15 cellular contexts compared by ENCODE assay signal in genomic region chr6:119495230-119495683, GRCh38.
DNase-seq lines count a peak whose midpoint lies in the region; ATAC-seq and TF ChIP-seq lines count a peak whose summit lies in the region.
"Had no signal": no experiment of that assay in that cellular context is flagged by ENCODE, and none has a peak within 500 bp of the region (broad histone marks: within the 10 kb centered on the region; RNA-seq: fewer than 3 reads in every experiment).

No MANE protein-coding gene starts in this region.

- no peak overlapping the region for H3K4me3 ChIP-seq in OCI-LY7 (ENCODE audit: low read depth, low read length, poor library complexity, severe bottlenecking)
- H3K4me3 ChIP-seq in right cardiac atrium (ENCODE audit: low read length): no peak overlapping the region
- no peak overlapping the region for H3K4me3 ChIP-seq in spleen
- H3K4me3 ChIP-seq: BLaER1 treated with 17β-estradiol and CSF1 and Interleukin-3, amounts not matched to agents 10 nM and 100 nM had no signal

- H3K9me3 Mint-ChIP-seq in natural killer cell treated with Interleukin-12 subunit alpha and Interleukin-12 subunit beta and Interleukin-15 and Interleukin-18, amount 100 ng/mL, for 72 hours: peaks cover 3% of the 10 kb centered on the region
- H3K9me3 Mint-ChIP-seq: central memory CD8-positive, alpha-beta T cell had no signal

- POLR2A ChIA-PET in OCI-LY7 (lab: Charles Lee): interaction anchor here (1.5 to 3.0 kb wide), 2 partner anchors 15 to 46 kb away, joined by 5 to 9 read pairs; no protein-coding TSS in a partner anchor

- peaks cover 0 to under 1% of the 10 kb centered on the region in 2 donors for H3K27me3 Mint-ChIP-seq in natural killer cell treated with Interleukin-12 subunit alpha and Interleukin-12 subunit beta and Interleukin-15 and Interleukin-18, amount 100 ng/mL, for 72 hours
- H3K27me3 Mint-ChIP-seq: activated CD4-positive, alpha-beta memory T cell treated with anti-CD3 and anti-CD28 coated beads for 36 hours; central memory CD8-positive, alpha-beta T cell; stimulated activated naive CD8-positive, alpha-beta T cell treated with anti-CD3 and anti-CD28 coated beads, Interleukin-15, amount 100 ng/mL, for 72 hours had no signal

- peaks cover 8% of the 10 kb centered on the region; the same call in 1 of the 2 replicates for H3K9me3 ChIP-seq in OCI-LY7 (ENCODE audit: low read length)
- no peaks in the 10 kb centered on the region for H3K9me3 ChIP-seq in right cardiac atrium (ENCODE audit: control insufficient read depth, low read length)
- H3K9me3 ChIP-seq in spleen: peaks cover 0 to 15% (median 0%) of the 10 kb centered on the region in 8 donors

- H3K4me1 ChIP-seq in OCI-LY7 (ENCODE audit: insufficient read depth, low read length, poor library complexity, severe bottlenecking): peaks cover 24% of the 10 kb centered on the region
- no peaks in the 10 kb centered on the region for H3K4me1 ChIP-seq in right cardiac atrium (ENCODE audit: control insufficient read depth, insufficient read depth, low read length)
- peaks cover 0 to 13% (median 1%) of the 10 kb centered on the region in 6 donors for H3K4me1 ChIP-seq in spleen
- H3K4me1 ChIP-seq: BLaER1 treated with 17β-estradiol and CSF1 and Interleukin-3, amounts not matched to agents 10 nM and 100 nM had no signal

- peaks cover 3 to 4% of the 10 kb centered on the region in 2 donors for H3K4me1 Mint-ChIP-seq in natural killer cell treated with Interleukin-12 subunit alpha and Interleukin-12 subunit beta and Interleukin-15 and Interleukin-18, amount 100 ng/mL, for 72 hours (ENCODE audit: low read depth in 2 of 2)
- H3K4me1 Mint-ChIP-seq: central memory CD8-positive, alpha-beta T cell had no signal

- peaks cover 2% of the 10 kb centered on the region for H3K36me3 Mint-ChIP-seq in natural killer cell treated with Interleukin-12 subunit alpha and Interleukin-12 subunit beta and Interleukin-15 and Interleukin-18, amount 100 ng/mL, for 72 hours
- H3K36me3 Mint-ChIP-seq: activated CD4-positive, alpha-beta memory T cell treated with anti-CD3 and anti-CD28 coated beads for 36 hours had no signal

- H3K4me3 Mint-ChIP-seq in natural killer cell treated with Interleukin-12 subunit alpha and Interleukin-12 subunit beta and Interleukin-15 and Interleukin-18, amount 100 ng/mL, for 72 hours: no peak overlapping the region
- H3K4me3 Mint-ChIP-seq: activated CD4-positive, alpha-beta memory T cell treated with anti-CD3 and anti-CD28 coated beads for 36 hours; central memory CD8-positive, alpha-beta T cell; stimulated activated naive CD8-positive, alpha-beta T cell treated with anti-CD3 and anti-CD28 coated beads, Interleukin-15, amount 100 ng/mL, for 72 hours had no signal

- no peak overlapping the region for H3K27ac ChIP-seq in OCI-LY7 (ENCODE audit: low read depth, low read length, poor library complexity, severe bottlenecking)
- H3K27ac ChIP-seq in right cardiac atrium (ENCODE audit: low read length): peak overlapping the region; percentile 38
- H3K27ac ChIP-seq in spleen: peak overlapping the region in 7 of 8 donors; percentile 56 to 81 (median 71)
- H3K27ac ChIP-seq: BLaER1 treated with 17β-estradiol and CSF1 and Interleukin-3, amounts not matched to agents 10 nM and 100 nM had no signal

- peak; percentile 41 to 60 for ATAC-seq in right cardiac atrium
- no peak for ATAC-seq in natural killer cell treated with Interleukin-12 subunit alpha and Interleukin-12 subunit beta and Interleukin-15 and Interleukin-18, amount 100 ng/mL, for 72 hours
- ATAC-seq: stimulated activated naive CD8-positive, alpha-beta T cell treated with anti-CD3 and anti-CD28 coated beads, Interleukin-15, amount 100 ng/mL, for 72 hours had no signal

- intact Hi-C loops in OCI-LY7 (cut with micrococcal nuclease; ENCODE audit: unreplicated experiment) (no loop called here), right cardiac atrium (cut with DNase I) (no loop called here), spleen (cut with DNase I; ENCODE audit: low total_unique reads) (no loop called here)

- H3K27ac Mint-ChIP-seq in natural killer cell treated with Interleukin-12 subunit alpha and Interleukin-12 subunit beta and Interleukin-15 and Interleukin-18, amount 100 ng/mL, for 72 hours: no peak overlapping the region
- H3K27ac Mint-ChIP-seq: activated CD4-positive, alpha-beta memory T cell treated with anti-CD3 and anti-CD28 coated beads for 36 hours; stimulated activated naive CD8-positive, alpha-beta T cell treated with anti-CD3 and anti-CD28 coated beads, Interleukin-15, amount 100 ng/mL, for 72 hours had no signal

- CTCF ChIA-PET in OCI-LY7 (lab: Charles Lee; ENCODE audit: unreplicated experiment): no interaction called here

- TF ChIP-seq POLR2A in spleen (IDR thresholded peaks at IDR 0.05): no peak

- H3K79me2 ChIP-seq in OCI-LY7 (ENCODE audit: insufficient read depth, low read depth, low read length): no peaks in the 10 kb centered on the region

- H3K36me3 ChIP-seq in OCI-LY7 (ENCODE audit: insufficient read depth, low read length) (no peaks in the 10 kb centered on the region; the same call in 1 of the 2 replicates), spleen (no peaks in the 10 kb centered on the region)
- H3K36me3 ChIP-seq: BLaER1 treated with 17β-estradiol and CSF1 and Interleukin-3, amounts not matched to agents 10 nM and 100 nM had no signal

- no peaks in the 10 kb centered on the region for H3K9me2 ChIP-seq in OCI-LY7 (ENCODE audit: insufficient read depth, low read length)

- H2AFZ ChIP-seq in OCI-LY7 (ENCODE audit: low read length): peak overlapping the region; percentile 87; the same call in 1 of the 2 replicates

- H3K27me3 ChIP-seq in right cardiac atrium (ENCODE audit: control insufficient read depth, insufficient read depth): no peaks in the 10 kb centered on the region
- H3K27me3 ChIP-seq in spleen (replicated peaks in 1 of 7): no peaks in the 10 kb centered on the region
- H3K27me3 ChIP-seq: BLaER1 treated with 17β-estradiol and CSF1 and Interleukin-3, amounts not matched to agents 10 nM and 100 nM had no signal

- no peak overlapping the region for H3K4me2 ChIP-seq in OCI-LY7 (ENCODE audit: low read length)
- H3K4me2 ChIP-seq: BLaER1 treated with 17β-estradiol and CSF1 and Interleukin-3, amounts not matched to agents 10 nM and 100 nM had no signal

- TF ChIP-seq CTCF in OCI-LY7 (conservative IDR thresholded peaks at IDR 0.05; ENCODE audit: low read length) (no peak), spleen (IDR thresholded peaks at IDR 0.05 in 8 of 11, conservative IDR thresholded peaks at IDR 0.05 in 3 of 11) (no peak)

- BruUV-seq in OCI-LY7 (replicated peaks; lab: Mats Ljungman, UMichigan): no TSS peak

- WGBS in right cardiac atrium: 43% methylated on average over 5 of the region's 5 CpGs
- WGBS in spleen, 5 donors: 76 to 85% (median 80%) methylated on average over 5 of the region's 5 CpGs

- DNase-seq in NCI-H2029 treated with DMSO at 0.1 percent for 48 hours (lab: John Stamatoyannopoulos, UW) (peak; percentile 58), OCI-LY7 (ENCODE audit: low spot score) (no peak), right cardiac atrium (peak in 2 of 3 donors; percentile 18 to 46), spleen (peak; percentile 85), A172 (ENCODE audit: low spot score) (no peak), NCI-H2196 treated with DMSO at 0.1 percent for 48 hours (lab: John Stamatoyannopoulos, UW; ENCODE audit: unreplicated experiment) (no peak)
- DNase-seq in natural killer cell treated with Interleukin-12 subunit alpha and Interleukin-12 subunit beta and Interleukin-15 and Interleukin-18, amount 100 ng/mL, for 72 hours (ENCODE audit: low spot score): no peak
- DNase-seq: activated CD4-positive, alpha-beta memory T cell treated with anti-CD3 and anti-CD28 coated beads for 36 hours; DMS79; GOT3; midbrain; NCI-H526; stimulated activated naive CD8-positive, alpha-beta T cell treated with anti-CD3 and anti-CD28 coated beads, Interleukin-15, amount 100 ng/mL, for 72 hours had no signal

- H4K20me1 ChIP-seq in OCI-LY7 (ENCODE audit: insufficient read depth, low read length): no peaks in the 10 kb centered on the region
- H4K20me1 ChIP-seq: BLaER1 treated with 17β-estradiol and CSF1 and Interleukin-3, amounts not matched to agents 10 nM and 100 nM had no signal

Comparison
In these comparisons a context has a peak if more than half of its experiments do, and no peak if none do; other contexts are left out.
1. DNase-seq: peak in NCI-H2029 treated with DMSO at 0.1 percent for 48 hours (single experiment), right cardiac atrium (2 of 3) and spleen (single experiment); none in OCI-LY7 (single experiment), natural killer cell treated with Interleukin-12 subunit alpha and Interleukin-12 subunit beta and Interleukin-15 and Interleukin-18, amount 100 ng/mL, for 72 hours (single experiment), A172 (single experiment) and NCI-H2196 treated with DMSO at 0.1 percent for 48 hours (single experiment).
2. ATAC-seq: peak in right cardiac atrium (2 of 2); none in natural killer cell treated with Interleukin-12 subunit alpha and Interleukin-12 subunit beta and Interleukin-15 and Interleukin-18, amount 100 ng/mL, for 72 hours (0 of 2).